8 cellular contexts compared by ENCODE assay signal in genomic region chrX:1239681-1240142, GRCh38. TPM values are rescaled to one million over a fixed set of nuclear protein-coding genes. Genes with fewer than 3 reads are reported as not detected.
A peak's percentile ranks its signal among the peaks of the same experiment; 100 is the strongest.
DNase-seq lines count a peak whose midpoint lies in the region; ATAC-seq, FAIRE-seq and TF ChIP-seq lines count a peak whose summit lies in the region.

No MANE protein-coding gene starts in this region.

- no peak overlapping the region for H3K4me3 Mint-ChIP-seq in neural progenitor cell

- H2AFZ ChIP-seq in neural progenitor cell (replicated peaks): no peak overlapping the region

- H3K27ac Mint-ChIP-seq in neural progenitor cell: no peak overlapping the region

- TF ChIP-seq CTCF in colonic mucosa (IDR thresholded peaks at IDR 0.05) (no peak), neural progenitor cell (IDR thresholded peaks at IDR 0.05) (no peak)

- peaks cover 2% of the 10 kb centered on the region for H3F3A ChIP-seq in neural progenitor cell (ENCODE audit: low read depth)

- H3K4me1 Mint-ChIP-seq in neural progenitor cell: peaks cover 3% of the 10 kb centered on the region

- H3K4me2 ChIP-seq in neural progenitor cell: no peak overlapping the region

- no peaks in the 10 kb centered on the region for H3K36me3 Mint-ChIP-seq in neural progenitor cell

- 74 to 95% (median 75%) methylated on average over 23 of the region's 23 CpGs for WGBS in small intestine, 3 donors

- H3K27me3 ChIP-seq in colonic mucosa (no peaks in the 10 kb centered on the region), small intestine (ENCODE audit: control insufficient read depth in 2 of 2, insufficient read depth in 2 of 2, low read length in 2 of 2) (no peaks in the 10 kb centered on the region), neural progenitor cell (no peaks in the 10 kb centered on the region)

- FAIRE-seq in small intestine (lab: Jason Lieb, UNC): no peak

- H3K4me3 ChIP-seq in colonic mucosa: no peak overlapping the region
- no peak overlapping the region for H3K4me3 ChIP-seq in small intestine (ENCODE audit: low read depth in 1 of 2, low read length in 2 of 2)
- H3K4me3 ChIP-seq in neural progenitor cell: no peak overlapping the region

- intact Hi-C loops in colonic mucosa (cut with DNase I): no loop called here

- H3K9me3 ChIP-seq in colonic mucosa (no peaks in the 10 kb centered on the region), small intestine (ENCODE audit: control insufficient read depth, low read depth) (no peaks in the 10 kb centered on the region), neural progenitor cell (ENCODE audit: low read depth) (no peaks in the 10 kb centered on the region)

- DNase-seq in colonic mucosa (peak; percentile 42), small intestine (peak; percentile 2), activated gamma-delta T cell (lab: John Stamatoyannopoulos, UW) (no peak), HPDE6-E6E7 (ENCODE audit: extremely low spot score) (no peak), NCI-H446 (lab: John Stamatoyannopoulos, UW) (no peak), neural progenitor cell (ENCODE audit: low spot score) (no peak)

- ATAC-seq in GM19043 (IDR thresholded peaks at IDR 0.05; ENCODE audit: low read depth, unreplicated experiment): peak; percentile 87
- ATAC-seq in HG03432 (IDR thresholded peaks at IDR 0.05; ENCODE audit: unreplicated experiment): peak; percentile 76

- H3K9me3 Mint-ChIP-seq in neural progenitor cell: peaks cover 7% of the 10 kb centered on the region

- H3K9ac ChIP-seq in colonic mucosa (ENCODE audit: low read depth in 2 of 2, low read length in 2 of 2) (no peak overlapping the region), neural progenitor cell (no peak overlapping the region)

- H3K4me1 ChIP-seq in colonic mucosa: no peaks in the 10 kb centered on the region
- no peaks in the 10 kb centered on the region for H3K4me1 ChIP-seq in small intestine (ENCODE audit: control insufficient read depth in 2 of 2, insufficient read depth in 1 of 2, low read depth in 1 of 2, low read length in 1 of 2)
- no peaks in the 10 kb centered on the region for H3K4me1 ChIP-seq in neural progenitor cell

- no peak overlapping the region for H3K27ac ChIP-seq in colonic mucosa
- no peak overlapping the region for H3K27ac ChIP-seq in small intestine (ENCODE audit: low read depth in 1 of 2, low read length in 1 of 2)
- H3K27ac ChIP-seq in neural progenitor cell: no peak overlapping the region

- no peaks in the 10 kb centered on the region for H4K20me1 ChIP-seq in neural progenitor cell (ENCODE audit: low read depth)

- H3K27me3 Mint-ChIP-seq in neural progenitor cell (ENCODE audit: insufficient read depth, low read depth): peaks cover 2% of the 10 kb centered on the region

- H3K36me3 ChIP-seq in colonic mucosa: no peaks in the 10 kb centered on the region
- no peaks in the 10 kb centered on the region for H3K36me3 ChIP-seq in small intestine (ENCODE audit: control insufficient read depth in 2 of 2, insufficient read depth in 2 of 2, low read length in 2 of 2)
- H3K36me3 ChIP-seq in neural progenitor cell: no peaks in the 10 kb centered on the region

- H3K79me2 ChIP-seq in neural progenitor cell (ENCODE audit: low read depth): no peaks in the 10 kb centered on the region

RNA-seq across cellular contexts. Expression of gene CRLF2, which starts 27.3 kb away (rescaled TPM):
- total RNA-seq in colonic mucosa (under 1 TPM in 1 of 2 donors, not detected in 1; 0.32 TPM), neural progenitor cell (ENCODE audit: low replicate concordance) (not detected in 2 replicates)
- under 1 TPM in 1 of 3 donors, not detected in 2; 0.33 TPM for polyA plus RNA-seq in small intestine

RNA-seq across cellular contexts. Expression of gene CSF2RA, which starts 28.9 kb away (rescaled TPM):
- total RNA-seq in colonic mucosa (1 to 10 TPM; 1.5 to 4.4 TPM), neural progenitor cell (ENCODE audit: low replicate concordance) (4.6 and 5.8 TPM in 2 replicates)
- 1 to 10 TPM in 2 of 3 donors, under 1 TPM in 1; 0.45 to 4.9 (median 2.3) TPM for polyA plus RNA-seq in small intestine

Comparison
In these comparisons a context has a peak if more than half of its experiments do, and no peak if none do; other contexts are left out.
1. DNase-seq: peak in colonic mucosa (single experiment) and small intestine (single experiment); none in activated gamma-delta T cell (single experiment), HPDE6-E6E7 (single experiment), NCI-H446 (0 of 2) and neural progenitor cell (single experiment).